Comparison of ENCODE assay signal across 19 cellular contexts in genomic region chr3:47741925-47742324, GRCh38. TPM values are rescaled to one million over a fixed set of nuclear protein-coding genes. Genes with fewer than 3 reads are reported as not detected.
DNase-seq lines count a peak whose midpoint lies in the region; ATAC-seq and TF ChIP-seq lines count a peak whose summit lies in the region.
"Had no signal": no experiment of that assay in that cellular context is flagged by ENCODE, and none has a peak within 500 bp of the region (broad histone marks: within the 10 kb centered on the region; RNA-seq: fewer than 3 reads in every experiment).

No MANE protein-coding gene starts in this region.

- CTCF ChIA-PET in Calu3 (lab: Charles Lee): no interaction called here
- CTCF ChIA-PET in activated CD4-positive, alpha-beta T cell treated with anti-CD3 and anti-CD28 coated beads, Interleukin-2, amount 10 ng/mL, durations not matched to agents 7 days and 5 days (lab: Charles Lee): interaction anchor here (1.7 kb wide), 1 partner anchor 84 kb away, joined by 4 read pairs; no protein-coding TSS in a partner anchor

- WGBS in testis, 2 donors: 74 to 83% methylated on average over 2 of the region's 2 CpGs

- peak; percentile 35 for ATAC-seq in GM18520 (IDR thresholded peaks at IDR 0.05; ENCODE audit: unreplicated experiment)
- peak; percentile 52 for ATAC-seq in GM21619 (IDR thresholded peaks at IDR 0.05; ENCODE audit: unreplicated experiment)
- peak; percentile 57 for ATAC-seq in HG03432 (IDR thresholded peaks at IDR 0.05; ENCODE audit: unreplicated experiment)
- ATAC-seq: activated CD8-positive, alpha-beta T cell treated with anti-CD3 and anti-CD28 coated beads, Interleukin-2, amount 10 ng/mL, durations not matched to agents 7 days and 5 days; gastrocnemius medialis had no signal

- H3K9me3 ChIP-seq in testis: no peaks in the 10 kb centered on the region
- H3K9me3 ChIP-seq: gastrocnemius medialis, sigmoid colon had no signal

- no peaks in the 10 kb centered on the region for H3K4me1 ChIP-seq in testis
- H3K4me1 ChIP-seq: gastrocnemius medialis had no signal

- H3K4me1 Mint-ChIP-seq in Calu3 (ENCODE audit: low read depth, unreplicated experiment): no peaks in the 10 kb centered on the region
- peaks cover 13% of the 10 kb centered on the region for H3K4me1 Mint-ChIP-seq in activated CD4-positive, alpha-beta T cell treated with anti-CD3 and anti-CD28 coated beads, Interleukin-2, amount 10 ng/mL, durations not matched to agents 7 days and 5 days

- DNase-seq in Calu3: no peak
- DNase-seq in central memory CD4-positive, alpha-beta T cell: no peak
- no peak for DNase-seq in activated CD4-positive, alpha-beta T cell treated with anti-CD3 and anti-CD28 coated beads, Interleukin-2, amount 10 ng/mL, durations not matched to agents 7 days and 5 days
- no peak for DNase-seq in erythroblast (lab: John Stamatoyannopoulos, UW)
- no peak for DNase-seq in testis
- DNase-seq: activated CD8-positive, alpha-beta T cell treated with anti-CD3 and anti-CD28 coated beads, Interleukin-2, amount 10 ng/mL, durations not matched to agents 7 days and 5 days; activated naive CD8-positive, alpha-beta T cell treated with anti-CD3 and anti-CD28 coated beads for 36 hours; brain microvascular endothelial cell; gastrocnemius medialis; left ventricle myocardium superior; NCI-H446; sigmoid colon had no signal

- no peaks in the 10 kb centered on the region for H3K27me3 ChIP-seq in testis
- H3K27me3 ChIP-seq: brain microvascular endothelial cell, gastrocnemius medialis, sigmoid colon had no signal

- POLR2A ChIA-PET in activated CD4-positive, alpha-beta T cell treated with anti-CD3 and anti-CD28 coated beads, Interleukin-2, amount 10 ng/mL, durations not matched to agents 7 days and 5 days (lab: Charles Lee): no interaction called here

- peaks cover 35% of the 10 kb centered on the region for H3K36me3 Mint-ChIP-seq in Calu3 (ENCODE audit: insufficient read depth, unreplicated experiment)
- peaks cover 18% of the 10 kb centered on the region for H3K36me3 Mint-ChIP-seq in activated CD4-positive, alpha-beta T cell treated with anti-CD3 and anti-CD28 coated beads, Interleukin-2, amount 10 ng/mL, durations not matched to agents 7 days and 5 days (ENCODE audit: low read depth)

- intact Hi-C loops in Calu3 (cut with micrococcal nuclease; ENCODE audit: unreplicated experiment): no loop called here
- intact Hi-C loops in testis (cut with DNase I; ENCODE audit: low total_unique reads): no loop called here

- TSS peak; percentile 9 for BruUV-seq in Calu3 (replicated peaks; lab: Mats Ljungman, UMichigan)

- H3K4me3 Mint-ChIP-seq in Calu3 (ENCODE audit: low read depth, unreplicated experiment): no peak overlapping the region
- H3K4me3 Mint-ChIP-seq in activated CD4-positive, alpha-beta T cell treated with anti-CD3 and anti-CD28 coated beads, Interleukin-2, amount 10 ng/mL, durations not matched to agents 7 days and 5 days: no peak overlapping the region
- H3K4me3 Mint-ChIP-seq: activated CD8-positive, alpha-beta T cell treated with anti-CD3 and anti-CD28 coated beads, Interleukin-2, amount 10 ng/mL, durations not matched to agents 7 days and 5 days; activated naive CD8-positive, alpha-beta T cell treated with anti-CD3 and anti-CD28 coated beads for 36 hours; activated T-helper 1 cell treated with anti-CD3 and anti-CD28 coated beads, Interleukin-12 subunit alpha, Interleukin-12 subunit beta, Interleukin-2, Interleukin-4 antibody, amounts not matched to agents 30 ng/mL and 10 ng/mL and 1 ng/mL, durations not matched to agents 14 hours and 24 hours and 36 hours; dendritic cell treated with granulocyte-macrophage colony-stimulating factor and Interleukin-4, amounts not matched to agents 40 ng/mL and 50 ng/mL, for 4 days had no signal

- no peak for TF ChIP-seq CTCF in Calu3 (IDR thresholded peaks at IDR 0.05; ENCODE audit: unreplicated experiment)
- no peak for TF ChIP-seq CTCF in testis (IDR thresholded peaks at IDR 0.05)

- TF ChIP-seq POLR2A in erythroblast (IDR thresholded peaks at IDR 0.05; ENCODE audit: low read length): no peak
- TF ChIP-seq POLR2A in testis (IDR thresholded peaks at IDR 0.05): no peak

- no peak overlapping the region for H3K27ac ChIP-seq in testis
- H3K27ac ChIP-seq: brain microvascular endothelial cell, C4-2B, epithelial cell of prostate, gastrocnemius medialis had no signal

- no peaks in the 10 kb centered on the region for H3K9me3 Mint-ChIP-seq in Calu3 (ENCODE audit: low read depth, unreplicated experiment)
- H3K9me3 Mint-ChIP-seq in activated CD4-positive, alpha-beta T cell treated with anti-CD3 and anti-CD28 coated beads, Interleukin-2, amount 10 ng/mL, durations not matched to agents 7 days and 5 days: no peaks in the 10 kb centered on the region
- H3K9me3 Mint-ChIP-seq: activated naive CD8-positive, alpha-beta T cell treated with anti-CD3 and anti-CD28 coated beads for 36 hours; activated T-helper 1 cell treated with anti-CD3 and anti-CD28 coated beads, Interleukin-12 subunit alpha, Interleukin-12 subunit beta, Interleukin-2, Interleukin-4 antibody, amounts not matched to agents 30 ng/mL and 10 ng/mL and 1 ng/mL, durations not matched to agents 14 hours and 24 hours and 36 hours; dendritic cell treated with granulocyte-macrophage colony-stimulating factor and Interleukin-4, amounts not matched to agents 40 ng/mL and 50 ng/mL, for 4 days had no signal

- no peak overlapping the region for H3K27ac Mint-ChIP-seq in Calu3 (ENCODE audit: unreplicated experiment)
- no peak overlapping the region for H3K27ac Mint-ChIP-seq in activated CD4-positive, alpha-beta T cell treated with anti-CD3 and anti-CD28 coated beads, Interleukin-2, amount 10 ng/mL, durations not matched to agents 7 days and 5 days
- H3K27ac Mint-ChIP-seq: activated CD8-positive, alpha-beta T cell treated with anti-CD3 and anti-CD28 coated beads, Interleukin-2, amount 10 ng/mL, durations not matched to agents 7 days and 5 days; activated naive CD8-positive, alpha-beta T cell treated with anti-CD3 and anti-CD28 coated beads for 36 hours; activated T-helper 1 cell treated with anti-CD3 and anti-CD28 coated beads, Interleukin-12 subunit alpha, Interleukin-12 subunit beta, Interleukin-2, Interleukin-4 antibody, amounts not matched to agents 30 ng/mL and 10 ng/mL and 1 ng/mL, durations not matched to agents 14 hours and 24 hours and 36 hours had no signal

- no peaks in the 10 kb centered on the region for H3K36me3 ChIP-seq in testis (ENCODE audit: low read depth, missing control alignments)

- H3K27me3 Mint-ChIP-seq in Calu3 (ENCODE audit: unreplicated experiment): no peaks in the 10 kb centered on the region
- H3K27me3 Mint-ChIP-seq in activated CD4-positive, alpha-beta T cell treated with anti-CD3 and anti-CD28 coated beads, Interleukin-2, amount 10 ng/mL, durations not matched to agents 7 days and 5 days: no peaks in the 10 kb centered on the region
- H3K27me3 Mint-ChIP-seq: activated naive CD8-positive, alpha-beta T cell treated with anti-CD3 and anti-CD28 coated beads for 36 hours; dendritic cell treated with granulocyte-macrophage colony-stimulating factor and Interleukin-4, amounts not matched to agents 40 ng/mL and 50 ng/mL, for 4 days had no signal

- H3K4me3 ChIP-seq in testis: no peak overlapping the region
- H3K4me3 ChIP-seq: gastrocnemius medialis, sigmoid colon had no signal

RNA-seq across cellular contexts. Expression of gene SMARCC1, which starts 39.8 kb away (rescaled TPM):
- 122 and 127 TPM in 2 replicates for total RNA-seq in Calu3 (2022)
- 100 to 1,000 TPM in 1 of 2 experiments, 10 to 100 TPM in 1; 96.4 to 109 TPM for total RNA-seq in activated CD4-positive, alpha-beta T cell treated with anti-CD3 and anti-CD28 coated beads, Interleukin-2, amount 10 ng/mL, durations not matched to agents 7 days and 5 days
- total RNA-seq in testis: 10 to 100 TPM; 64.4 to 80.1 TPM
- 48.1 TPM for polyA plus RNA-seq in testis (ENCODE audit: insufficient read depth, low read depth, low replicate concordance)
